In the genomic region with DNA sequence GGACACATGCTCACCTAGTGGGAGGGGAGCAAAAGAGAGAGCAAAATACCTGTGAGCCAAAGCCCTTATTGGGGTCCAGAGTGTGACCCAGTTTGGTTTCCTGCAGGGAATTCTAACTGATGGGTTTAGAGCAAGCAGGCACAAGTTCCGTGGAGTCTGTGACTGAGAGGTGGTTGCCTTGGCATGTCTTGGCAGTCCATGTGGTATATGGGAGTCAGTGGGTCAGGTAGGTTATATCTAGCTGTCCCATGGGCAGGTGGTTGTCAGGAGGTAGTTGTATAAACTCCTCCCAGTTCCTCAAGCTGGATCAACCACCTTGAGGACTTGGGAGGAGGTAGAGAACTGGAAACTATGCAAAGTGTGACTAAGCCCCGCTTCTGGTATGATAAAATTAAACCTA, we compare ENCODE assay signal across 21 cellular contexts.
DNase-seq lines count a peak whose midpoint lies in the region; ATAC-seq, FAIRE-seq and TF ChIP-seq lines count a peak whose summit lies in the region.
"Had no signal": no experiment of that assay in that cellular context is flagged by ENCODE, and none has a peak within 500 bp of the region (broad histone marks: within the 10 kb centered on the region; RNA-seq: fewer than 3 reads in every experiment).

No MANE protein-coding gene starts in this region.

- H3K27me3 ChIP-seq in bronchial epithelial cell (ENCODE audit: control insufficient read depth, insufficient read depth, low read length) (no peaks in the 10 kb centered on the region), keratinocyte (ENCODE audit: control insufficient read depth, extremely low read depth, insufficient read depth, low read length) (no peaks in the 10 kb centered on the region)

- CTCF ChIA-PET in T-cell (lab: Charles Lee): no interaction called here

- H3K27ac Mint-ChIP-seq in T-cell: no peak overlapping the region
- H3K27ac Mint-ChIP-seq: CD4-positive, alpha-beta memory T cell; HFFc6 had no signal

- H3K4me3 Mint-ChIP-seq in T-cell: no peak overlapping the region
- H3K4me3 Mint-ChIP-seq: CD4-positive, alpha-beta memory T cell; HFFc6 had no signal

- H3K36me3 Mint-ChIP-seq in T-cell: no peaks in the 10 kb centered on the region
- H3K36me3 Mint-ChIP-seq: CD4-positive, alpha-beta memory T cell had no signal

- H3K9ac ChIP-seq in keratinocyte (ENCODE audit: control insufficient read depth, extremely low read depth, insufficient read depth, low read length): no peak overlapping the region
- H3K9ac ChIP-seq: GM23248 had no signal

- FAIRE-seq in bronchial epithelial cell (lab: Jason Lieb, UNC): no peak
- peak; percentile 26 for FAIRE-seq in keratinocyte (lab: Jason Lieb, UNC)
- FAIRE-seq: GM12891, GM18507, H54 had no signal

- H4K20me1 ChIP-seq in keratinocyte (ENCODE audit: control insufficient read depth, extremely low read depth, insufficient read depth, low read length): no peaks in the 10 kb centered on the region

- H3K79me2 ChIP-seq in keratinocyte (ENCODE audit: control insufficient read depth, insufficient read depth, low read length): no peaks in the 10 kb centered on the region

- no peaks in the 10 kb centered on the region for H3K4me1 ChIP-seq in keratinocyte (ENCODE audit: control insufficient read depth, extremely low read depth, insufficient read depth, low read length)
- H3K4me1 ChIP-seq: HAP-1 had no signal

- TF ChIP-seq CTCF in bronchial epithelial cell (IDR thresholded peaks at IDR 0.05; ENCODE audit: insufficient read depth, low read length, severe bottlenecking) (no peak), keratinocyte (optimal IDR thresholded peaks at IDR 0.05 in 1 of 3, IDR thresholded peaks at IDR 0.05 in 1 of 3, conservative IDR thresholded peaks at IDR 0.05 in 1 of 3; ENCODE audit: extremely low read depth in 1 of 3, insufficient read depth in 2 of 3, low read length in 3 of 3) (no peak)

- no peaks in the 10 kb centered on the region for H3K4me1 Mint-ChIP-seq in T-cell
- H3K4me1 Mint-ChIP-seq: CD4-positive, alpha-beta memory T cell had no signal

- H3K36me3 ChIP-seq in bronchial epithelial cell (ENCODE audit: control insufficient read depth, insufficient read depth, low read length) (no peaks in the 10 kb centered on the region), keratinocyte (ENCODE audit: control insufficient read depth in 2 of 2, extremely low read depth in 1 of 2, insufficient read depth in 2 of 2, low read length in 2 of 2) (no peaks in the 10 kb centered on the region)
- H3K36me3 ChIP-seq: HAP-1 had no signal

- H3K27ac ChIP-seq in epithelial cell of prostate: peak overlapping the region; percentile 17
- H3K27ac ChIP-seq in keratinocyte (ENCODE audit: control insufficient read depth, insufficient read depth, low read length): no peak overlapping the region
- H3K27ac ChIP-seq: GM23248 had no signal

- no peak overlapping the region for H3K4me3 ChIP-seq in bronchial epithelial cell (ENCODE audit: low read depth, low read length)
- no peak overlapping the region for H3K4me3 ChIP-seq in keratinocyte (ENCODE audit: control insufficient read depth in 2 of 3, extremely low read depth in 1 of 3, insufficient read depth in 2 of 3, low read depth in 1 of 3, low read length in 3 of 3)
- H3K4me3 ChIP-seq: GM23248, HAP-1 had no signal

- no peaks in the 10 kb centered on the region for H3K9me1 ChIP-seq in keratinocyte (ENCODE audit: control insufficient read depth, extremely low read depth, insufficient read depth, low read length)

- dilution Hi-C loops in keratinocyte (cut with MboI; ENCODE audit: extremely low pct_ligation_motif_present, low sequenced_read_pairs): no loop called here

- peak overlapping the region; percentile 62 for H2AFZ ChIP-seq in keratinocyte (ENCODE audit: control insufficient read depth, low read length)
- H2AFZ ChIP-seq: GM23248 had no signal

- DNase-seq in HPDE6-E6E7 (ENCODE audit: extremely low spot score) (peak; percentile 4), bronchial epithelial cell (ENCODE audit: low read depth) (peak; percentile 80), epithelial cell of prostate (ENCODE audit: low read depth, low spot score) (peak; percentile 22), keratinocyte (ENCODE audit: low read depth, low spot score) (no peak), amygdala (lab: John Stamatoyannopoulos, UW) (no peak), T-cell (no peak), GM19240 (ENCODE audit: insufficient read length, low spot score) (no peak), NCI-H1436 (lab: John Stamatoyannopoulos, UW) (no peak)
- DNase-seq: C1 segment of cervical spinal cord; Calu3; CD4-positive, alpha-beta memory T cell; COR-L47; DMS53; DMS79 treated with DMSO at 0.1 percent for 48 hours; GF-D8; GM23248; HFFc6 had no signal

- no peaks in the 10 kb centered on the region for H3K9me3 ChIP-seq in keratinocyte (ENCODE audit: control insufficient read depth, low read depth, low read length)
- H3K9me3 ChIP-seq: HAP-1 had no signal

- no peak for ATAC-seq in T-cell (replicated peaks in 1 of 4)

- H3K4me2 ChIP-seq in keratinocyte (ENCODE audit: control insufficient read depth, extremely low read depth, insufficient read depth, low read depth, low read length): no peak overlapping the region

- H3K27me3 Mint-ChIP-seq in T-cell: peaks cover 0 to 7% of the 10 kb centered on the region in 2 donors
- H3K27me3 Mint-ChIP-seq: CD4-positive, alpha-beta memory T cell had no signal

- no peaks in the 10 kb centered on the region for H3K9me3 Mint-ChIP-seq in T-cell
- H3K9me3 Mint-ChIP-seq: HFFc6 had no signal

- POLR2A ChIA-PET in T-cell (lab: Charles Lee): interaction anchor here in 1 of 2 donors (0.7 kb wide), 1 partner anchor 115 kb away, joined by 3 read pairs; no protein-coding TSS in a partner anchor

Comparison
In these comparisons a context has a peak if more than half of its experiments do, and no peak if none do; other contexts are left out.
1. DNase-seq: peak in HPDE6-E6E7 (single experiment), bronchial epithelial cell (single experiment) and epithelial cell of prostate (single experiment); none in keratinocyte (single experiment), amygdala (0 of 56), T-cell (0 of 34), GM19240 (single experiment) and NCI-H1436 (single experiment).